ENCODE assay signal across 1 cellular context in genomic region chr11:952406-953385, GRCh38.
A peak's percentile ranks its signal among the peaks of the same experiment; 100 is the strongest.
TF ChIP-seq lines count a peak whose summit lies in the region.

No MANE protein-coding gene starts in this region.

TF ChIP-seq in liver, 16 proteins besides CTCF, POLR2A, EP300 and RAD21 (continued from another document):
- peak; percentile 88 for TF ChIP-seq ZBTB33 (IDR thresholded peaks at IDR 0.05)
- TF ChIP-seq JUND (IDR thresholded peaks at IDR 0.05) = peak; percentile 59 to 82
- peak; percentile 79 for TF ChIP-seq YY1 (IDR thresholded peaks at IDR 0.05)
- peak; percentile 48 for TF ChIP-seq FOXA2 (IDR thresholded peaks at IDR 0.05)
- peak; percentile 81 for TF ChIP-seq MAX (IDR thresholded peaks at IDR 0.05)
- peak; percentile 50 for TF ChIP-seq NR2F2 (IDR thresholded peaks at IDR 0.05)
- peak; percentile 97 for TF ChIP-seq SP1 (IDR thresholded peaks at IDR 0.05)
- TF ChIP-seq FOXA1 (IDR thresholded peaks at IDR 0.05) = peak; percentile 72
- TF ChIP-seq TAF1 (conservative IDR thresholded peaks at IDR 0.05) = peak; percentile 67
- TF ChIP-seq HNF4A (conservative IDR thresholded peaks at IDR 0.05) = peak; percentile 83 to 88
- peak; percentile 8 for TF ChIP-seq HNF4G (IDR thresholded peaks at IDR 0.05)
TF ChIP-seq in liver: peak in this region for 16.
